In genomic region chr17:30160419-30161172, GRCh38 we compare ENCODE assay signal across 28 cellular contexts.
"Had no signal": no experiment of that assay in that cellular context is flagged by ENCODE, and none has a peak within 500 bp of the region (broad histone marks: within the 10 kb centered on the region; RNA-seq: fewer than 3 reads in every experiment).

No MANE protein-coding gene starts in this region.

- H3K9me3 Mint-ChIP-seq: central memory CD8-positive, alpha-beta T cell had no signal

- H3K27ac Mint-ChIP-seq: activated naive CD4-positive, alpha-beta T cell treated with anti-CD3 and anti-CD28 coated beads, Interleukin-2, amount 50 U/mL, for 24 hours; activated T-cell treated with anti-CD3 and anti-CD28 coated beads, Interleukin-2, amount 50 U/mL, for 24 hours; activated T-helper 1 cell treated with anti-CD3 and anti-CD28 coated beads, Interleukin-12 subunit alpha, Interleukin-12 subunit beta, Interleukin-2, Interleukin-4 antibody, amounts not matched to agents 30 ng/mL and 10 ng/mL and 1 ng/mL, durations not matched to agents 14 hours and 24 hours and 36 hours had no signal

- ATAC-seq: activated CD4-positive, CD25-positive, alpha-beta regulatory T cell treated with anti-CD3 and anti-CD28 coated beads, Interleukin-2, amount 50 U/mL, for 24 hours; activated CD8-positive, alpha-beta memory T cell treated with anti-CD3 and anti-CD28 coated beads, Interleukin-2, amount 10 ng/mL, durations not matched to agents 7 days and 5 days had no signal

- H3K9ac ChIP-seq: SK-N-SH had no signal

- H3K4me1 ChIP-seq: Peyer's patch, SJCRH30 had no signal

- H3K4me2 ChIP-seq: SK-N-SH had no signal

- H3K9me3 ChIP-seq: Peyer's patch had no signal

- FAIRE-seq: bronchial epithelial cell had no signal

- H3K4me3 Mint-ChIP-seq: activated CD8-positive, alpha-beta memory T cell treated with anti-CD3 and anti-CD28 coated beads, Interleukin-2, amount 10 ng/mL, durations not matched to agents 7 days and 5 days; activated naive CD4-positive, alpha-beta T cell treated with anti-CD3 and anti-CD28 coated beads, Interleukin-2, amount 50 U/mL, for 24 hours; activated T-cell treated with anti-CD3 and anti-CD28 coated beads, Interleukin-2, amount 50 U/mL, for 24 hours; activated T-helper 1 cell treated with anti-CD3 and anti-CD28 coated beads, Interleukin-12 subunit alpha, Interleukin-12 subunit beta, Interleukin-2, Interleukin-4 antibody, amounts not matched to agents 30 ng/mL and 10 ng/mL and 1 ng/mL, durations not matched to agents 14 hours and 24 hours and 36 hours; central memory CD8-positive, alpha-beta T cell had no signal

- H3K27me3 ChIP-seq: Peyer's patch, SJCRH30 had no signal

- H3K4me3 ChIP-seq: Peyer's patch, SJCRH30 had no signal

- H3K27me3 Mint-ChIP-seq: activated CD8-positive, alpha-beta memory T cell treated with anti-CD3 and anti-CD28 coated beads, Interleukin-2, amount 10 ng/mL, durations not matched to agents 7 days and 5 days; activated naive CD4-positive, alpha-beta T cell treated with anti-CD3 and anti-CD28 coated beads, Interleukin-2, amount 50 U/mL, for 24 hours; activated T-cell treated with anti-CD3 and anti-CD28 coated beads, Interleukin-2, amount 50 U/mL, for 24 hours; central memory CD8-positive, alpha-beta T cell had no signal

- DNase-seq: activated CD4-positive, alpha-beta T cell treated with anti-CD3 and anti-CD28 coated beads for 4 hours; activated CD4-positive, alpha-beta T cell treated with anti-CD3 and anti-CD28 coated beads, Interleukin-2, amount 50 U/mL, for 48 hours; activated CD8-positive, alpha-beta memory T cell treated with anti-CD3 and anti-CD28 coated beads, Interleukin-2, amount 10 ng/mL, durations not matched to agents 7 days and 5 days; activated effector memory CD4-positive, alpha-beta T cell treated with Interleukin-2 at 50 U/mL for 16 hours; activated naive CD4-positive, alpha-beta T cell; activated T-cell treated with anti-CD3 and anti-CD28 coated beads, Interleukin-2, amount 50 U/mL, for 24 hours; aorta; Kasumi-1; NCI-H1105 treated with DMSO at 0.1 percent for 48 hours; NCI-H1436 treated with DMSO at 0.1 percent for 48 hours; NCI-H187; NCI-H2081 treated with DMSO at 0.1 percent for 48 hours; NCI-H2171 treated with DMSO at 0.1 percent for 48 hours; NCI-H226; NCI-H526; NCI-H774; Peyer's patch; Right ventricle myocardium superior; SJCRH30; SK-N-SH; T-helper 1 cell; WERI-Rb-1 had no signal

- H3K27ac ChIP-seq: Peyer's patch, RWPE1, SJCRH30, WERI-Rb-1 had no signal
